Comparison of ENCODE assay signal across 21 cellular contexts in genomic region chr3:65761890-65762605, GRCh38.
"Had no signal": no experiment of that assay in that cellular context is flagged by ENCODE, and none has a peak within 500 bp of the region (broad histone marks: within the 10 kb centered on the region; RNA-seq: fewer than 3 reads in every experiment).

No MANE protein-coding gene starts in this region.

- H3K4me3 ChIP-seq: ascending aorta, gastroesophageal sphincter, left ventricle myocardium inferior, ovary, sigmoid colon, spleen, thoracic aorta, upper lobe of right lung had no signal

- H3K27me3 Mint-ChIP-seq: activated naive CD8-positive, alpha-beta T cell treated with anti-CD3 and anti-CD28 coated beads, Interleukin-2, amount 50 U/mL, for 24 hours; activated T-helper 17 cell treated with anti-CD3 and anti-CD28 coated beads, Interleukin-2, amount 50 U/mL, for 72 hours; natural killer cell treated with Interleukin-12 subunit alpha and Interleukin-12 subunit beta and Interleukin-15 and Interleukin-18, amount 100 ng/mL, for 72 hours; stimulated activated naive CD8-positive, alpha-beta T cell treated with anti-CD3 and anti-CD28 coated beads, Interleukin-15, amount 100 ng/mL, for 72 hours had no signal

- H3K27me3 ChIP-seq: ascending aorta, gastroesophageal sphincter, ovary, sigmoid colon, spleen, upper lobe of right lung had no signal

- H3K9me3 Mint-ChIP-seq: activated naive CD4-positive, alpha-beta T cell treated with anti-CD3 and anti-CD28 coated beads for 36 hours; natural killer cell treated with Interleukin-12 subunit alpha and Interleukin-12 subunit beta and Interleukin-15 and Interleukin-18, amount 100 ng/mL, for 72 hours; T-cell had no signal

- DNase-seq: activated CD4-positive, alpha-beta T cell treated with anti-CD3 and anti-CD28 coated beads for 1 hour; activated CD4-positive, alpha-beta T cell treated with anti-CD3 and anti-CD28 coated beads, Interleukin-2, amount 50 U/mL, for 4 hours; activated naive CD4-positive, alpha-beta T cell treated with anti-CD3 and anti-CD28 coated beads for 36 hours; activated naive CD8-positive, alpha-beta T cell treated with anti-CD3 and anti-CD28 coated beads, Interleukin-2, amount 50 U/mL, for 24 hours; erythroblast; kidney; left ventricle myocardium inferior; mesendoderm; ovary; sigmoid colon; spleen; stimulated activated naive CD8-positive, alpha-beta T cell treated with anti-CD3 and anti-CD28 coated beads, Interleukin-15, amount 100 ng/mL, for 72 hours; T-cell; T1000; upper lobe of right lung had no signal

- H3K27ac Mint-ChIP-seq: activated naive CD4-positive, alpha-beta T cell treated with anti-CD3 and anti-CD28 coated beads for 36 hours; activated naive CD8-positive, alpha-beta T cell treated with anti-CD3 and anti-CD28 coated beads, Interleukin-2, amount 50 U/mL, for 24 hours; activated T-helper 17 cell treated with anti-CD3 and anti-CD28 coated beads, Interleukin-2, amount 50 U/mL, for 72 hours; natural killer cell treated with Interleukin-12 subunit alpha and Interleukin-12 subunit beta and Interleukin-15 and Interleukin-18, amount 100 ng/mL, for 72 hours; stimulated activated naive CD8-positive, alpha-beta T cell treated with anti-CD3 and anti-CD28 coated beads, Interleukin-15, amount 100 ng/mL, for 72 hours; T-cell had no signal

- H3K4me1 Mint-ChIP-seq: activated naive CD8-positive, alpha-beta T cell treated with anti-CD3 and anti-CD28 coated beads, Interleukin-2, amount 50 U/mL, for 24 hours; activated T-helper 17 cell treated with anti-CD3 and anti-CD28 coated beads, Interleukin-2, amount 50 U/mL, for 72 hours; stimulated activated naive CD8-positive, alpha-beta T cell treated with anti-CD3 and anti-CD28 coated beads, Interleukin-15, amount 100 ng/mL, for 72 hours; T-cell had no signal

- H3K4me1 ChIP-seq: ascending aorta, sigmoid colon, upper lobe of right lung had no signal

- ATAC-seq: activated naive CD8-positive, alpha-beta T cell treated with anti-CD3 and anti-CD28 coated beads, Interleukin-2, amount 50 U/mL, for 24 hours; activated T-helper 17 cell treated with anti-CD3 and anti-CD28 coated beads, Interleukin-2, amount 50 U/mL, for 72 hours; gastroesophageal sphincter; natural killer cell treated with Interleukin-12 subunit alpha and Interleukin-12 subunit beta and Interleukin-15 and Interleukin-18, amount 100 ng/mL, for 72 hours; stimulated activated naive CD8-positive, alpha-beta T cell treated with anti-CD3 and anti-CD28 coated beads, Interleukin-15, amount 100 ng/mL, for 72 hours; T-cell; upper lobe of right lung had no signal

- H3K27ac ChIP-seq: ascending aorta, gastroesophageal sphincter, left ventricle myocardium inferior, ovary, sigmoid colon, spleen, thoracic aorta, upper lobe of right lung had no signal

- H3K4me3 Mint-ChIP-seq: activated naive CD4-positive, alpha-beta T cell treated with anti-CD3 and anti-CD28 coated beads for 36 hours; activated naive CD8-positive, alpha-beta T cell treated with anti-CD3 and anti-CD28 coated beads, Interleukin-2, amount 50 U/mL, for 24 hours; activated T-helper 17 cell treated with anti-CD3 and anti-CD28 coated beads, Interleukin-2, amount 50 U/mL, for 72 hours; natural killer cell treated with Interleukin-12 subunit alpha and Interleukin-12 subunit beta and Interleukin-15 and Interleukin-18, amount 100 ng/mL, for 72 hours; stimulated activated naive CD8-positive, alpha-beta T cell treated with anti-CD3 and anti-CD28 coated beads, Interleukin-15, amount 100 ng/mL, for 72 hours; T-cell had no signal

- H3K9me3 ChIP-seq: ascending aorta, gastroesophageal sphincter, left ventricle myocardium inferior, ovary, sigmoid colon, spleen, thoracic aorta, upper lobe of right lung had no signal

- H3K36me3 ChIP-seq: ascending aorta, gastroesophageal sphincter, left ventricle myocardium inferior, ovary, sigmoid colon, spleen, thoracic aorta, upper lobe of right lung had no signal

- FAIRE-seq: bronchial epithelial cell, kidney had no signal

- H3K36me3 Mint-ChIP-seq: natural killer cell treated with Interleukin-12 subunit alpha and Interleukin-12 subunit beta and Interleukin-15 and Interleukin-18, amount 100 ng/mL, for 72 hours; T-cell had no signal
